Comparison of ENCODE assay signal across 25 cellular contexts in the genomic region with DNA sequence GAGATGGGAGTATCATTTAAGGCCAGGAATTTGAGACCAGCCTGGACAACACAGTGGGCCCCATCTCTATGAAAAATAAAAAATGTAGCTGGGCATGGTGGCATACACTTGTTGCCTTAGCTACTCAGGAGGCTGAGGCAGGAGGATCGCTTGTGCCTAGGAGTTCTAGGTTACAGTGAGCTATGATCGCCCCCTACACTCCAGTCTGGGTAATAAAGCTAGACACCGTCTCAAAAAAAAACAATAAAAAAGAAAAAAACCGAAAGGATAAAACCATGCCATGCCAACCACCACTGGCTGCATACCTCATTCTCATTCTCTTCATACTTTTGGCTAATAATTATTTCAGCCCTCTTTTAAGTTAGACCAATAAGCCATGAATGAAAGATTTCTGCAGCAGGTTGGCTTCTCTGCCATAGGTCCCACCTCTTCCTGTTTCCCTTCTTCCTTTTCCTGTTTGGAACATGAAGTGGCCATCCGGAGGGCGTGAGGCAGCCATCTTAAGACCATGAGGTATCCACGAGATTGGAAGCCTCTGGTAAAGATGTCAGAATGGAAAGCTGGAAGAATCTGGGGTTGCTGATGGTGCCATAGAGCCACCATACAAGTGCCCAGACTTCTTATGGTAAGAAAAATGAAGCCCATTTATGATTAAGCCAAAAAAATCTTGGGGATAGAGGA.
DNase-seq lines count a peak whose midpoint lies in the region; TF ChIP-seq lines count a peak whose summit lies in the region.
"Had no signal": no experiment of that assay in that cellular context is flagged by ENCODE, and none has a peak within 500 bp of the region (broad histone marks: within the 10 kb centered on the region; RNA-seq: fewer than 3 reads in every experiment).

No MANE protein-coding gene starts in this region.

- H3K27me3 ChIP-seq in mammary epithelial cell (ENCODE audit: insufficient read depth, low read length) (no peaks in the 10 kb centered on the region), Caco-2 (replicated peaks; ENCODE audit: control insufficient read depth, insufficient read depth, low read length) (no peaks in the 10 kb centered on the region), ascending aorta (no peaks in the 10 kb centered on the region)

- BruUV-seq in MCF 10A (replicated peaks; lab: Mats Ljungman, UMichigan) (no TSS peak), mammary epithelial cell (replicated peaks; lab: Mats Ljungman, UMichigan) (no TSS peak), Caco-2 (replicated peaks; lab: Mats Ljungman, UMichigan) (no TSS peak)

- DNase-seq in MCF 10A (ENCODE audit: unreplicated experiment) (no peak), mammary epithelial cell (no peak), SK-MEL-5 (ENCODE audit: low read depth, low spot score) (peak; percentile 26), Caco-2 (no peak), NCI-H748 treated with DMSO at 0.1 percent for 48 hours (lab: John Stamatoyannopoulos, UW) (no peak), AML-193 (lab: John Stamatoyannopoulos, UW) (no peak), ascending aorta (ENCODE audit: low spot score in 2 of 2) (no peak)
- DNase-seq: activated CD4-positive, alpha-beta T cell treated with anti-CD3 and anti-CD28 coated beads, Interleukin-2, amount 10 ng/mL, durations not matched to agents 7 days and 5 days; activated CD8-positive, alpha-beta memory T cell treated with anti-CD3 and anti-CD28 coated beads, Interleukin-2, amount 50 U/mL, for 4 hours; activated naive CD8-positive, alpha-beta T cell treated with anti-CD3 and anti-CD28 coated beads, Interleukin-2, amount 10 ng/mL, durations not matched to agents 7 days and 5 days; DMS53; hypothalamus; left ventricle myocardium superior; NCI-H1694 treated with DMSO at 0.1 percent for 48 hours; NCI-H526 treated with DMSO at 0.1 percent for 48 hours; nephron progenitor cell; Right ventricle myocardium superior; sigmoid colon; stimulated activated CD4-positive, alpha-beta T cell treated with anti-CD3 and anti-CD28 coated beads, Interleukin-15, amount 100 ng/mL, for 24 hours; trophoblast cell had no signal

- no peak overlapping the region for H2AFZ ChIP-seq in mammary epithelial cell (ENCODE audit: low read depth, low read length)

- H3K27ac Mint-ChIP-seq in MCF 10A (ENCODE audit: low read depth, unreplicated experiment) (no peak overlapping the region), Caco-2 (ENCODE audit: unreplicated experiment) (no peak overlapping the region)
- H3K27ac Mint-ChIP-seq: activated CD4-positive, alpha-beta T cell treated with anti-CD3 and anti-CD28 coated beads, Interleukin-2, amount 10 ng/mL, durations not matched to agents 7 days and 5 days; activated naive CD8-positive, alpha-beta T cell treated with anti-CD3 and anti-CD28 coated beads, Interleukin-2, amount 10 ng/mL, durations not matched to agents 7 days and 5 days; activated T-helper 17 cell treated with anti-CD3 and anti-CD28 coated beads, Interleukin-2, amount 50 U/mL, for 72 hours; CD4-positive, CD25-positive, alpha-beta regulatory T cell; nephron progenitor cell had no signal

- in situ Hi-C loops in mammary epithelial cell (cut with MboI; ENCODE audit: low sequenced_read_pairs in 2 of 2): no loop called here
- in situ Hi-C loops in SK-MEL-5 (cut with HindIII; ENCODE audit: low pct_unique_long_range_greater_than_20kb, low sequenced_read_pairs): no loop called here

- H3K9me3 ChIP-seq in mammary epithelial cell (replicated peaks; ENCODE audit: insufficient read depth, low read length) (no peaks in the 10 kb centered on the region), Caco-2 (no peaks in the 10 kb centered on the region), ascending aorta (peaks cover 0 to 19% of the 10 kb centered on the region in 2 donors)

- H3K4me3 Mint-ChIP-seq in MCF 10A (ENCODE audit: unreplicated experiment) (peak overlapping the region; percentile 22), Caco-2 (ENCODE audit: unreplicated experiment) (no peak overlapping the region)
- H3K4me3 Mint-ChIP-seq: activated CD4-positive, alpha-beta T cell treated with anti-CD3 and anti-CD28 coated beads, Interleukin-2, amount 10 ng/mL, durations not matched to agents 7 days and 5 days; activated naive CD8-positive, alpha-beta T cell treated with anti-CD3 and anti-CD28 coated beads, Interleukin-2, amount 10 ng/mL, durations not matched to agents 7 days and 5 days; activated T-helper 17 cell treated with anti-CD3 and anti-CD28 coated beads, Interleukin-2, amount 50 U/mL, for 72 hours; CD4-positive, CD25-positive, alpha-beta regulatory T cell; nephron progenitor cell had no signal

- H3K27me3 Mint-ChIP-seq in MCF 10A (ENCODE audit: insufficient read depth, unreplicated experiment) (peaks cover 36% of the 10 kb centered on the region), Caco-2 (ENCODE audit: insufficient read depth, unreplicated experiment) (peaks cover 11% of the 10 kb centered on the region)

- H3K79me2 ChIP-seq in mammary epithelial cell (ENCODE audit: insufficient read depth, low read length): no peaks in the 10 kb centered on the region

- H3K36me3 Mint-ChIP-seq in MCF 10A (ENCODE audit: insufficient read depth, unreplicated experiment): peaks cover 6% of the 10 kb centered on the region
- H3K36me3 Mint-ChIP-seq in Caco-2 (ENCODE audit: insufficient read depth, unreplicated experiment): no peaks in the 10 kb centered on the region
- H3K36me3 Mint-ChIP-seq: activated naive CD8-positive, alpha-beta T cell treated with anti-CD3 and anti-CD28 coated beads, Interleukin-2, amount 10 ng/mL, durations not matched to agents 7 days and 5 days; CD4-positive, CD25-positive, alpha-beta regulatory T cell had no signal

- dilution Hi-C loops in mammary epithelial cell (cut with HindIII; ENCODE audit: low sequenced_read_pairs): loop anchor here (5.0 kb wide), 1 partner anchor 62 kb away; no protein-coding TSS in a partner anchor

- WGBS in mammary epithelial cell (ENCODE audit: low coverage, missing lambda C conversion rate): 73% methylated on average over 7 of the region's 7 CpGs

- no peak for TF ChIP-seq CTCF in MCF 10A (IDR thresholded peaks at IDR 0.05; ENCODE audit: unreplicated experiment)
- no peak for TF ChIP-seq CTCF in mammary epithelial cell (conservative IDR thresholded peaks at IDR 0.05 in 1 of 2, IDR thresholded peaks at IDR 0.05 in 1 of 2; ENCODE audit: extremely low read depth in 1 of 2, insufficient read depth in 1 of 2, low read depth in 1 of 2, low read length in 2 of 2)
- TF ChIP-seq CTCF in Caco-2 (IDR thresholded peaks at IDR 0.05; ENCODE audit: insufficient read depth in 1 of 2, low read depth in 1 of 2, low read length in 1 of 2, severe bottlenecking in 1 of 2, unreplicated experiment in 1 of 2): no peak
- TF ChIP-seq CTCF in ascending aorta (IDR thresholded peaks at IDR 0.05): no peak

- peaks cover 8% of the 10 kb centered on the region for H3K9me3 Mint-ChIP-seq in MCF 10A (ENCODE audit: unreplicated experiment)
- peaks cover 14% of the 10 kb centered on the region for H3K9me3 Mint-ChIP-seq in Caco-2 (ENCODE audit: unreplicated experiment)
- H3K9me3 Mint-ChIP-seq: activated CD4-positive, alpha-beta T cell treated with anti-CD3 and anti-CD28 coated beads, Interleukin-2, amount 10 ng/mL, durations not matched to agents 7 days and 5 days; activated naive CD8-positive, alpha-beta T cell treated with anti-CD3 and anti-CD28 coated beads, Interleukin-2, amount 10 ng/mL, durations not matched to agents 7 days and 5 days; activated T-helper 17 cell treated with anti-CD3 and anti-CD28 coated beads, Interleukin-2, amount 50 U/mL, for 72 hours; CD4-positive, CD25-positive, alpha-beta regulatory T cell; nephron progenitor cell had no signal

- CTCF ChIA-PET in MCF 10A (lab: Yijun Ruan, JAX) (interaction anchor here (0.6 kb wide), 1 partner anchor 447 kb away, joined by 3 read pairs; no protein-coding TSS in a partner anchor), mammary epithelial cell (lab: Charles Lee; ENCODE audit: low non-redundant PET) (no interaction called here), Caco-2 (lab: Charles Lee) (interaction anchor here (1.0 kb wide), 1 partner anchor 57 kb away, joined by 11 read pairs; no protein-coding TSS in a partner anchor)

- no peaks in the 10 kb centered on the region for H4K20me1 ChIP-seq in mammary epithelial cell (ENCODE audit: insufficient read depth, low read length)

- H3K4me2 ChIP-seq in mammary epithelial cell (ENCODE audit: insufficient read depth, low read depth, low read length): no peak overlapping the region

- no peak for TF ChIP-seq RAD21 in Ishikawa (IDR thresholded peaks at IDR 0.05; ENCODE audit: low read depth)

- TF ChIP-seq EP300 in Ishikawa (IDR thresholded peaks at IDR 0.05; ENCODE audit: borderline replicate concordance): no peak

- H3K27ac ChIP-seq in mammary epithelial cell (ENCODE audit: insufficient read depth, low read depth, low read length): no peak overlapping the region
- H3K27ac ChIP-seq in ascending aorta: no peak overlapping the region
- H3K27ac ChIP-seq: esophagus muscularis mucosa, sigmoid colon, VCaP had no signal

- no peak overlapping the region for H3K9ac ChIP-seq in mammary epithelial cell (ENCODE audit: insufficient read depth, low read length)

- POLR2A ChIA-PET in MCF 10A (lab: Yijun Ruan, JAX): interaction anchor here (0.5 to 0.7 kb wide), 2 partner anchors 20 to 295 kb away, joined by 3 to 4 read pairs; no protein-coding TSS in a partner anchor
- POLR2A ChIA-PET in Caco-2 (lab: Charles Lee): no interaction called here

- H3K4me3 ChIP-seq in mammary epithelial cell (replicated peaks in 1 of 3; ENCODE audit: insufficient read depth in 1 of 3, low read depth in 2 of 3, low read length in 3 of 3) (no peak overlapping the region), Caco-2 (ENCODE audit: low read depth, low read length) (no peak overlapping the region), ascending aorta (no peak overlapping the region)
- H3K4me3 ChIP-seq: esophagus muscularis mucosa, sigmoid colon had no signal

- intact Hi-C loops in MCF 10A (cut with micrococcal nuclease): no loop called here
- intact Hi-C loops in mammary epithelial cell (cut with micrococcal nuclease): no loop called here
- intact Hi-C loops in Caco-2 (cut with micrococcal nuclease; ENCODE audit: unreplicated experiment): no loop called here
- intact Hi-C loops in ascending aorta (cut with DNase I): no loop called here

- H3K4me1 Mint-ChIP-seq in MCF 10A (ENCODE audit: insufficient read depth, unreplicated experiment): no peaks in the 10 kb centered on the region
- no peaks in the 10 kb centered on the region for H3K4me1 Mint-ChIP-seq in Caco-2 (ENCODE audit: low read depth, unreplicated experiment)
- H3K4me1 Mint-ChIP-seq: activated CD4-positive, alpha-beta T cell treated with anti-CD3 and anti-CD28 coated beads, Interleukin-2, amount 10 ng/mL, durations not matched to agents 7 days and 5 days; activated naive CD8-positive, alpha-beta T cell treated with anti-CD3 and anti-CD28 coated beads, Interleukin-2, amount 10 ng/mL, durations not matched to agents 7 days and 5 days; activated T-helper 17 cell treated with anti-CD3 and anti-CD28 coated beads, Interleukin-2, amount 50 U/mL, for 72 hours; CD4-positive, CD25-positive, alpha-beta regulatory T cell had no signal

- H3K36me3 ChIP-seq in mammary epithelial cell (ENCODE audit: insufficient read depth, low read length) (no peaks in the 10 kb centered on the region), Caco-2 (ENCODE audit: control insufficient read depth, insufficient read depth, low read length) (no peaks in the 10 kb centered on the region), ascending aorta (no peaks in the 10 kb centered on the region)
- H3K36me3 ChIP-seq: esophagus muscularis mucosa, sigmoid colon had no signal

- H3K4me1 ChIP-seq in mammary epithelial cell (ENCODE audit: insufficient read depth, low read length) (no peaks in the 10 kb centered on the region), Caco-2 (no peaks in the 10 kb centered on the region), ascending aorta (no peaks in the 10 kb centered on the region)
- H3K4me1 ChIP-seq: esophagus muscularis mucosa, sigmoid colon had no signal
